In genomic region chr17:58427807-58428206, GRCh38 we compare ENCODE assay signal across 33 cellular contexts. TPM values are rescaled to one million over a fixed set of nuclear protein-coding genes. Genes with fewer than 3 reads are reported as not detected.
"Had no signal": no experiment of that assay in that cellular context is flagged by ENCODE, and none has a peak within 500 bp of the region (broad histone marks: within the 10 kb centered on the region; RNA-seq: fewer than 3 reads in every experiment).

No MANE protein-coding gene starts in this region.

- H3K27me3 Mint-ChIP-seq: activated CD4-positive, alpha-beta memory T cell treated with anti-CD3 and anti-CD28 coated beads for 36 hours; stimulated activated naive CD8-positive, alpha-beta T cell treated with anti-CD3 and anti-CD28 coated beads, Interleukin-15, amount 100 ng/mL, for 72 hours had no signal

- H3K4me1 Mint-ChIP-seq: activated CD4-positive, alpha-beta T cell treated with anti-CD3 and anti-CD28 coated beads, Interleukin-2, amount 10 ng/mL, durations not matched to agents 24 days and 14 days; naive thymus-derived CD4-positive, alpha-beta T cell; stimulated activated naive CD8-positive, alpha-beta T cell treated with anti-CD3 and anti-CD28 coated beads, Interleukin-15, amount 100 ng/mL, for 72 hours had no signal

- H3K27ac Mint-ChIP-seq: activated CD4-positive, alpha-beta memory T cell treated with anti-CD3 and anti-CD28 coated beads for 36 hours; activated CD4-positive, alpha-beta T cell treated with anti-CD3 and anti-CD28 coated beads, Interleukin-2, amount 10 ng/mL, durations not matched to agents 24 days and 14 days; naive thymus-derived CD4-positive, alpha-beta T cell; progenitor cell of endocrine pancreas; stimulated activated naive CD8-positive, alpha-beta T cell treated with anti-CD3 and anti-CD28 coated beads, Interleukin-15, amount 100 ng/mL, for 72 hours had no signal

- H3K4me3 ChIP-seq: ovary, skin epidermis, upper lobe of left lung, vagina had no signal

- H3K27me3 ChIP-seq: brain microvascular endothelial cell, ovary, upper lobe of left lung, vagina had no signal

- H3K9me3 Mint-ChIP-seq: activated CD4-positive, alpha-beta memory T cell treated with anti-CD3 and anti-CD28 coated beads for 36 hours; activated CD4-positive, alpha-beta T cell treated with anti-CD3 and anti-CD28 coated beads, Interleukin-2, amount 10 ng/mL, durations not matched to agents 24 days and 14 days; naive thymus-derived CD4-positive, alpha-beta T cell; stimulated activated naive CD8-positive, alpha-beta T cell treated with anti-CD3 and anti-CD28 coated beads, Interleukin-15, amount 100 ng/mL, for 72 hours had no signal

- FAIRE-seq: astrocyte, endothelial cell of umbilical vein, kidney had no signal

- DNase-seq: activated CD4-positive, alpha-beta memory T cell treated with anti-CD3 and anti-CD28 coated beads for 36 hours; activated CD4-positive, alpha-beta T cell treated with anti-CD3 and anti-CD28 coated beads, Interleukin-2, amount 10 ng/mL, durations not matched to agents 24 days and 14 days; activated CD4-positive, CD25-positive, alpha-beta regulatory T cell treated with anti-CD3 and anti-CD28 coated beads, Interleukin-2, amount 50 U/mL, for 72 hours; activated CD8-positive, alpha-beta memory T cell treated with anti-CD3 and anti-CD28 coated beads, Interleukin-2, amount 50 U/mL, for 4 hours; activated gamma-delta T cell treated with Interleukin-2 at 50 U/mL for 16 hours; activated naive CD4-positive, alpha-beta T cell treated with anti-CD3 and anti-CD28 coated beads, Interleukin-2, amount 50 U/mL, for 16 hours; activated T-cell treated with anti-CD3 and anti-CD28 coated beads, Interleukin-2, amount 50 U/mL, for 1 hour; amniotic stem cell; brain microvascular endothelial cell; cortex of kidney; foreskin fibroblast; head of caudate nucleus; hippocampal formation; kidney; left colon; midbrain; naive thymus-derived CD4-positive, alpha-beta T cell; ovary; stimulated activated CD4-positive, alpha-beta T cell treated with anti-CD3 and anti-CD28 coated beads, Interleukin-12 subunit alpha, Interleukin-12 subunit beta, amount 100 ng/mL, for 4 hours; stimulated activated CD4-positive, alpha-beta T cell treated with anti-CD3 and anti-CD28 coated beads, Interleukin-4, amount 100 ng/mL, for 1 hour; stimulated activated naive CD8-positive, alpha-beta T cell treated with anti-CD3 and anti-CD28 coated beads, Interleukin-15, amount 100 ng/mL, for 72 hours; substantia nigra; T1000; upper lobe of left lung; WERI-Rb-1 had no signal

- H3K27ac ChIP-seq: brain microvascular endothelial cell, ovary, skin epidermis, upper lobe of left lung, vagina, WERI-Rb-1 had no signal

- H3K36me3 ChIP-seq: brain microvascular endothelial cell, ovary, upper lobe of left lung, vagina, WERI-Rb-1 had no signal

- H3K4me3 Mint-ChIP-seq: activated CD4-positive, alpha-beta memory T cell treated with anti-CD3 and anti-CD28 coated beads for 36 hours; activated CD4-positive, alpha-beta T cell treated with anti-CD3 and anti-CD28 coated beads, Interleukin-2, amount 10 ng/mL, durations not matched to agents 24 days and 14 days; naive thymus-derived CD4-positive, alpha-beta T cell; stimulated activated naive CD8-positive, alpha-beta T cell treated with anti-CD3 and anti-CD28 coated beads, Interleukin-15, amount 100 ng/mL, for 72 hours had no signal

- ATAC-seq: esophagus mucosa; left colon; naive thymus-derived CD4-positive, alpha-beta T cell; sciatic nerve; stimulated activated naive CD8-positive, alpha-beta T cell treated with anti-CD3 and anti-CD28 coated beads, Interleukin-15, amount 100 ng/mL, for 72 hours had no signal

- H3K4me1 ChIP-seq: upper lobe of left lung, vagina had no signal

- H3K9me3 ChIP-seq: ovary, upper lobe of left lung, vagina had no signal

RNA-seq across cellular contexts. Expression of gene RNF43, which starts 10.5 kb away (rescaled TPM):
- total RNA-seq: endothelial cell of umbilical vein had no signal
- polyA plus RNA-seq: endothelial cell of umbilical vein, neural cell had no signal
